9 cellular contexts compared by ENCODE assay signal in genomic region chr5:111550282-111551020, GRCh38. TPM values are rescaled to one million over a fixed set of nuclear protein-coding genes. Genes with fewer than 3 reads are reported as not detected.
A peak's percentile ranks its signal among the peaks of the same experiment; 100 is the strongest.
DNase-seq lines count a peak whose midpoint lies in the region; ATAC-seq lines count a peak whose summit lies in the region.
"Had no signal": no experiment of that assay in that cellular context is flagged by ENCODE, and none has a peak within 500 bp of the region (broad histone marks: within the 10 kb centered on the region; RNA-seq: fewer than 3 reads in every experiment).

No MANE protein-coding gene starts in this region.

- peaks cover 0 to 3% (median 0%) of the 10 kb centered on the region in 7 donors for H3K9me3 Mint-ChIP-seq in CD4-positive, CD25-positive, alpha-beta regulatory T cell
- H3K9me3 Mint-ChIP-seq in activated CD4-positive, alpha-beta memory T cell treated with anti-CD3 and anti-CD28 coated beads for 36 hours, result no peaks in the 10 kb centered on the region

- no peak overlapping the region for H4K8ac ChIP-seq in mesendoderm (ENCODE audit: low read depth, low read length)

- H3K9me3 ChIP-seq in CD4-positive, CD25-positive, alpha-beta regulatory T cell (ENCODE audit: control insufficient read depth in 2 of 2, low read length in 2 of 2), result no peaks in the 10 kb centered on the region
- H3K9me3 ChIP-seq in effector memory CD4-positive, alpha-beta T cell (ENCODE audit: control insufficient read depth, low read length), result no peaks in the 10 kb centered on the region

- H3K4me2 ChIP-seq in mesendoderm (ENCODE audit: low read length), result no peak overlapping the region

- H3K4me1 ChIP-seq in CD4-positive, CD25-positive, alpha-beta regulatory T cell (ENCODE audit: control insufficient read depth, insufficient read depth, low read length, poor library complexity, severe bottlenecking), result no peaks in the 10 kb centered on the region
- peaks cover 10% of the 10 kb centered on the region for H3K4me1 ChIP-seq in effector memory CD4-positive, alpha-beta T cell (ENCODE audit: control insufficient read depth, insufficient read depth, low read length, poor library complexity, severe bottlenecking)
- H3K4me1 ChIP-seq in mesendoderm (ENCODE audit: control insufficient read depth, low read depth, low read length), result peaks cover 3% of the 10 kb centered on the region

- no peak overlapping the region for H3K27ac Mint-ChIP-seq in CD4-positive, CD25-positive, alpha-beta regulatory T cell
- no peak overlapping the region for H3K27ac Mint-ChIP-seq in activated CD4-positive, alpha-beta memory T cell treated with anti-CD3 and anti-CD28 coated beads for 36 hours
- H3K27ac Mint-ChIP-seq: activated naive CD8-positive, alpha-beta T cell had no signal

- POLR2A ChIA-PET in activated CD4-positive, alpha-beta memory T cell treated with anti-CD3 and anti-CD28 coated beads for 36 hours (lab: Charles Lee), result no interaction called here

- peaks cover 15% of the 10 kb centered on the region for H3K27me3 Mint-ChIP-seq in CD4-positive, CD25-positive, alpha-beta regulatory T cell
- peaks cover 1% of the 10 kb centered on the region for H3K27me3 Mint-ChIP-seq in activated CD4-positive, alpha-beta memory T cell treated with anti-CD3 and anti-CD28 coated beads for 36 hours
- H3K27me3 Mint-ChIP-seq: activated naive CD8-positive, alpha-beta T cell had no signal

- no peak overlapping the region for H3K18ac ChIP-seq in mesendoderm (ENCODE audit: low read length)

- peak; percentile 78 to 82 for ATAC-seq in CD4-positive, CD25-positive, alpha-beta regulatory T cell (ENCODE audit: low read depth in 2 of 2)
- peak; percentile 95 for ATAC-seq in GM19351 (IDR thresholded peaks at IDR 0.05; ENCODE audit: unreplicated experiment)
- peak; percentile 92 for ATAC-seq in HG03442 (IDR thresholded peaks at IDR 0.05; ENCODE audit: unreplicated experiment)

- no peak overlapping the region for H3K4me3 ChIP-seq in CD4-positive, CD25-positive, alpha-beta regulatory T cell (ENCODE audit: low read depth, low read length)
- no peak overlapping the region for H3K4me3 ChIP-seq in effector memory CD4-positive, alpha-beta T cell (ENCODE audit: insufficient read depth, low read depth, low read length, poor library complexity, severe bottlenecking)
- no peak overlapping the region for H3K4me3 ChIP-seq in mesendoderm (ENCODE audit: low read length)

- H3K79me2 ChIP-seq in mesendoderm (ENCODE audit: control insufficient read depth, insufficient read depth, low read length), result no peaks in the 10 kb centered on the region

- no peaks in the 10 kb centered on the region for H3K36me3 Mint-ChIP-seq in CD4-positive, CD25-positive, alpha-beta regulatory T cell
- no peaks in the 10 kb centered on the region for H3K36me3 Mint-ChIP-seq in activated CD4-positive, alpha-beta memory T cell treated with anti-CD3 and anti-CD28 coated beads for 36 hours
- H3K36me3 Mint-ChIP-seq: activated naive CD8-positive, alpha-beta T cell had no signal

- H3K36me3 ChIP-seq in CD4-positive, CD25-positive, alpha-beta regulatory T cell (ENCODE audit: control insufficient read depth, insufficient read depth, low read length), result no peaks in the 10 kb centered on the region
- H3K36me3 ChIP-seq in effector memory CD4-positive, alpha-beta T cell (ENCODE audit: control insufficient read depth, insufficient read depth, low read length), result no peaks in the 10 kb centered on the region
- H3K36me3 ChIP-seq in mesendoderm (ENCODE audit: control insufficient read depth, insufficient read depth, low read length), result no peaks in the 10 kb centered on the region

- CTCF ChIA-PET in activated CD4-positive, alpha-beta memory T cell treated with anti-CD3 and anti-CD28 coated beads for 36 hours (lab: Charles Lee), result interaction anchor here (0.6 to 4.5 kb wide), 20 partner anchors 9 to 611 kb away, joined by 3 to 56 read pairs (median 3); partner anchors contain the start of gene NREP

- no peak overlapping the region for H2BK120ac ChIP-seq in mesendoderm (ENCODE audit: low read depth, low read length)

- H3K4me1 Mint-ChIP-seq in CD4-positive, CD25-positive, alpha-beta regulatory T cell, result peaks cover 0 to 15% (median 1%) of the 10 kb centered on the region in 4 donors
- peaks cover 18% of the 10 kb centered on the region for H3K4me1 Mint-ChIP-seq in activated CD4-positive, alpha-beta memory T cell treated with anti-CD3 and anti-CD28 coated beads for 36 hours (ENCODE audit: low read depth)

- H3K27ac ChIP-seq in CD4-positive, CD25-positive, alpha-beta regulatory T cell (ENCODE audit: insufficient read depth, low read length, poor library complexity, severe bottlenecking), result no peak overlapping the region
- H3K27ac ChIP-seq in effector memory CD4-positive, alpha-beta T cell (ENCODE audit: insufficient read depth, low read length, poor library complexity, severe bottlenecking), result no peak overlapping the region
- no peak overlapping the region for H3K27ac ChIP-seq in mesendoderm (ENCODE audit: low read depth, low read length)

- peak overlapping the region; percentile 20 for H2AK5ac ChIP-seq in mesendoderm (ENCODE audit: low read length)

- H3K79me1 ChIP-seq in mesendoderm (ENCODE audit: low read length), result no peaks in the 10 kb centered on the region

- WGBS in mesendoderm (ENCODE audit: extremely low coverage, insufficient coverage, low lambda C conversion rate), result no CpG with 5 or more reads among the region's 8 CpGs

- DNase-seq in CD4-positive, CD25-positive, alpha-beta regulatory T cell, result peak; percentile 41 to 82 (median 58)
- DNase-seq in NCI-H69 (lab: John Stamatoyannopoulos, UW) (peak; percentile 89), mesendoderm (peak; percentile 96)
- peak; percentile 76 for DNase-seq in activated CD4-positive, alpha-beta memory T cell treated with anti-CD3 and anti-CD28 coated beads for 36 hours
- peak; percentile 25 to 44 (median 32) for DNase-seq in effector memory CD4-positive, alpha-beta T cell
- peak; percentile 16 to 37 for DNase-seq in stimulated activated CD8-positive, alpha-beta memory T cell treated with anti-CD3 and anti-CD28 coated beads, Interleukin-15, amount 100 ng/mL, for 4 hours (ENCODE audit: low read depth in 2 of 2)

- no peak overlapping the region for H2BK5ac ChIP-seq in mesendoderm (ENCODE audit: low read length)

- intact Hi-C loops in activated CD4-positive, alpha-beta memory T cell treated with anti-CD3 and anti-CD28 coated beads for 36 hours (cut with micrococcal nuclease), result loop anchor here (1.0 to 10.0 kb wide), 7 partner anchors 20 to 612 kb away; partner anchors contain the start of gene NREP

- no peak overlapping the region for H3K23ac ChIP-seq in mesendoderm (ENCODE audit: low read length)

- peaks cover 14% of the 10 kb centered on the region for H3K27me3 ChIP-seq in CD4-positive, CD25-positive, alpha-beta regulatory T cell (ENCODE audit: control insufficient read depth, insufficient read depth, low read length)
- H3K27me3 ChIP-seq in effector memory CD4-positive, alpha-beta T cell (replicated peaks; ENCODE audit: control insufficient read depth, insufficient read depth, low read length, poor library complexity, severe bottlenecking), result no peaks in the 10 kb centered on the region
- H3K27me3 ChIP-seq in mesendoderm (ENCODE audit: insufficient read depth, low read length, poor library complexity), result no peaks in the 10 kb centered on the region

- no peak overlapping the region for H3K4ac ChIP-seq in mesendoderm (ENCODE audit: low read depth, low read length)

- peak overlapping the region; percentile 57 for H3K56ac ChIP-seq in mesendoderm (ENCODE audit: low read length)

- H3K9ac ChIP-seq in mesendoderm (ENCODE audit: low read length), result no peak overlapping the region

- H4K5ac ChIP-seq in mesendoderm (ENCODE audit: low read length), result no peak overlapping the region

- H2BK15ac ChIP-seq in mesendoderm (replicated peaks; ENCODE audit: low read depth), result no peak overlapping the region

- H3K4me3 Mint-ChIP-seq in CD4-positive, CD25-positive, alpha-beta regulatory T cell, result no peak overlapping the region
- no peak overlapping the region for H3K4me3 Mint-ChIP-seq in activated CD4-positive, alpha-beta memory T cell treated with anti-CD3 and anti-CD28 coated beads for 36 hours
- H3K4me3 Mint-ChIP-seq: activated naive CD8-positive, alpha-beta T cell had no signal

RNA-seq across cellular contexts. Expression of gene STARD4, which starts 38.1 kb away (rescaled TPM):
- 14.4 TPM for total RNA-seq in CD4-positive, CD25-positive, alpha-beta regulatory T cell
- 1 to 10 TPM; 2.7 to 4.8 (median 4.6) TPM for polyA plus RNA-seq in CD4-positive, CD25-positive, alpha-beta regulatory T cell
- total RNA-seq in activated CD4-positive, alpha-beta memory T cell treated with anti-CD3 and anti-CD28 coated beads for 36 hours, result 10 to 100 TPM; 49.5 to 49.9 TPM
- 42.6 TPM for polyA plus RNA-seq in mesendoderm (2013, experiment 1 of 2)
- 43.4 TPM for polyA plus RNA-seq in mesendoderm (2013, experiment 2 of 2)

Comparison
In these comparisons a context has a peak if more than half of its experiments do, and no peak if none do; other contexts are left out.
1. DNase-seq: peak in every context shown above with its lines; median percentile 96 in mesendoderm; 89 in NCI-H69; 76 in activated CD4-positive, alpha-beta memory T cell treated with anti-CD3 and anti-CD28 coated beads for 36 hours; 58 in CD4-positive, CD25-positive, alpha-beta regulatory T cell; 32 in effector memory CD4-positive, alpha-beta T cell; 26 in stimulated activated CD8-positive, alpha-beta memory T cell treated with anti-CD3 and anti-CD28 coated beads, Interleukin-15, amount 100 ng/mL, for 4 hours.